ENCODE assay signal across 8 cellular contexts in the genomic region with DNA sequence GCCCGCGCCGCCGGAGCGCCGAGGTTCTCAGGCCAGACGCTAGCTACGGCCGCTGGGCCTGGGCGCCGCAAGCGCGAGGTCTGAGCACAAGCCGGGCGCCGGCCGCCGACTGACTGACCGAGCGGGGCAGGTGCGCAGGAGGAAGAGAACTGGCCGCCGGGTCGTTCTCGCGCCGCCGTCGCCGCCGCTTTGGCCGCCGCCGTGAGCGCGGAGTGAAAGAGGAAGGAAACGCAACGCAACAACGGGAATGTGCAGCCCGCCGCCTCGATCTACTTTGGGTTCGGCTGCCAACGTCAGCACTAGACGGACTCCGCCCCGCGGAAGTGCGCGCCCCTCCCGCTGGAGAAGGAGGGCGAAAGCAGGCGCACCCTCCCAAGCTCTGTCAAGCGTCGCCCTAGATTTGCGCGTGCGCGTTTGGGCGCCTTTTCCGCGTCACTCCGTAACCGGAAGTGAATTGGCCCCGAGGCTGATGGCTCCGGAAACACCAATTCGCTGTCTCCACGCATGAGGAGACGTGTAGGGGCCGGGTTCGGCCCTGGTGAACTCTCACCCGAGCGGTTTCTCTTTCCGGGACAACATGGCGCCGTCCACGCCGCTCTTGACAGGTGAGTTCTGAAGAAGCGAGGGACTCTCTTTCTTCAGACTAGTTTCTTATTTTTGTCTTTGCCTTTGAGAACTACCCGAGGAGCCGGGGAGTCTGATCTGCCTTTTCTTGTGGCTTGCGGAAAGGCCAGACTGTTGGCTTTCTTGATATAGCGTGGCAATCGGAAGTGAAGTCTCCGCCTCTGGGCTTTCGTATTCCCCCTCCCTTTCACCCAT. TPM values are rescaled to one million over a fixed set of nuclear protein-coding genes. Genes with fewer than 3 reads are reported as not detected.
DNase-seq lines count a peak whose midpoint lies in the region; ATAC-seq, FAIRE-seq and TF ChIP-seq lines count a peak whose summit lies in the region.

Gene EIF2A (plus strand): TSS at position 562 of the 819 bp plus-strand sequence. CDS start 16 bp downstream, at position 578.
Gene SERP1 (minus strand): TSS at position 271 of the 819 bp plus-strand sequence. CDS start 361 bp downstream, outside the sequence.

- DNase-seq in NCI-H1436 (lab: John Stamatoyannopoulos, UW): peak; percentile 100
- DNase-seq in T follicular helper cell (ENCODE audit: low read depth): peak; percentile 99
- peak; percentile 100 for DNase-seq in adipocyte (ENCODE audit: low read depth)
- DNase-seq in Right ventricle myocardium superior: peak; percentile 99
- DNase-seq in pancreas: peak; percentile 99
- DNase-seq in tibial artery: peak; percentile 97 to 99

- TF ChIP-seq CTCF in GM12875 (IDR thresholded peaks at IDR 0.05; ENCODE audit: borderline replicate concordance, insufficient read depth, low read depth, low read length) (no peak), pancreas (IDR thresholded peaks at IDR 0.05) (no peak), tibial artery (IDR thresholded peaks at IDR 0.05) (no peak)

- H3K27me3 ChIP-seq in adipocyte (replicated peaks; ENCODE audit: control insufficient read depth, insufficient read depth, low read length) (no peaks in the 10 kb centered on the region), pancreas (no peaks in the 10 kb centered on the region), tibial artery (no peaks in the 10 kb centered on the region)

- H3K4me1 ChIP-seq in adipocyte (ENCODE audit: control insufficient read depth, insufficient read depth, low read length) (peaks cover 38% of the 10 kb centered on the region), pancreas (peaks cover 31 to 35% (median 33%) of the 10 kb centered on the region in 3 donors), tibial artery (peaks cover 0 to 32% (median 25%) of the 10 kb centered on the region in 4 donors)

- no peaks in the 10 kb centered on the region for H3K9me3 ChIP-seq in adipocyte (ENCODE audit: control insufficient read depth, low read length)
- no peaks in the 10 kb centered on the region for H3K9me3 ChIP-seq in pancreas
- no peaks in the 10 kb centered on the region for H3K9me3 ChIP-seq in tibial artery

- FAIRE-seq in pancreas (lab: Jason Lieb, UNC): peak; percentile 96

- intact Hi-C loops in Right ventricle myocardium superior (cut with DNase I) (no loop called here), pancreas (cut with DNase I) (no loop called here), tibial artery (cut with DNase I; ENCODE audit: low total_unique reads) (loop anchor here (2.0 to 5.0 kb wide), 2 partner anchors 138 to 216 kb away; partner anchors contain the start of genes SIAH2 and TSC22D2)

- peak within 1 kb of the TSS; percentile 99 for H3K9ac ChIP-seq in adipocyte (ENCODE audit: low read length)

- WGBS in pancreas, 2 donors: 0% methylated on average over 61 to 86 of the region's 86 CpGs

- H3K27ac ChIP-seq in pancreas: peak within 1 kb of the TSS; percentile 98 to 99 (median 99)
- H3K27ac ChIP-seq in tibial artery: peak within 1 kb of the TSS; percentile 98

- H3K36me3 ChIP-seq in adipocyte (ENCODE audit: control insufficient read depth, insufficient read depth, low read length, severe bottlenecking): peaks cover 31% of the 10 kb centered on the region
- peaks cover 0 to 26% (median 0%) of the 10 kb centered on the region in 3 donors for H3K36me3 ChIP-seq in pancreas
- H3K36me3 ChIP-seq in tibial artery: peaks cover 0 to 18% (median 5%) of the 10 kb centered on the region in 3 donors

- H3K4me3 ChIP-seq in GM12875 (ENCODE audit: low read depth, low read length) (peak within 1 kb of the TSS; percentile 76), adipocyte (ENCODE audit: low read length) (peak within 1 kb of the TSS; percentile 99), pancreas (peak within 1 kb of the TSS; percentile 78 to 95 (median 92)), tibial artery (peak within 1 kb of the TSS; percentile 84 to 91)

- ATAC-seq in HG02798 (IDR thresholded peaks at IDR 0.05; ENCODE audit: poor library complexity, unreplicated experiment) (peak; percentile 93), Right ventricle myocardium superior (ENCODE audit: poor library complexity) (peak; percentile 98), pancreas (peak; percentile 91 to 97 (median 92))

RNA-seq across cellular contexts. Expression of gene EIF2A, which starts in this region (rescaled TPM):
- total RNA-seq in Right ventricle myocardium superior (67.6 TPM), pancreas (10 to 100 TPM; 51.6 to 89.1 (median 63.9) TPM)
- 10 to 100 TPM; 46.4 to 67.2 TPM for polyA plus RNA-seq in pancreas

RNA-seq across cellular contexts. Expression of gene SERP1, which starts in this region (rescaled TPM):
- total RNA-seq in Right ventricle myocardium superior: 22.0 TPM
- total RNA-seq in pancreas: 100 to 1,000 TPM; 113 to 197 (median 156) TPM
- 10 to 100 TPM; 69.2 to 70.7 TPM for polyA plus RNA-seq in pancreas

Comparison
In these comparisons a context has a peak if more than half of its experiments do, and no peak if none do; other contexts are left out.
1. Peak in every context shown above with its lines: DNase-seq, ATAC-seq, H3K4me3 ChIP-seq and H3K27ac ChIP-seq.